8 cellular contexts compared by ENCODE assay signal in genomic region chrX:49919617-49920016, GRCh38. TPM values are rescaled to one million over a fixed set of nuclear protein-coding genes. Genes with fewer than 3 reads are reported as not detected.
A peak's percentile ranks its signal among the peaks of the same experiment; 100 is the strongest.
DNase-seq lines count a peak whose midpoint lies in the region; ATAC-seq, FAIRE-seq and TF ChIP-seq lines count a peak whose summit lies in the region.

No MANE protein-coding gene starts in this region.

- H3K4me3 ChIP-seq in GM12878 = no peak overlapping the region
- no peak overlapping the region for H3K4me3 ChIP-seq in kidney epithelial cell (ENCODE audit: low read depth, low read length)
- peak overlapping the region; percentile 35 for H3K4me3 ChIP-seq in thoracic aorta

- H3K4me3 Mint-ChIP-seq in activated naive CD8-positive, alpha-beta T cell treated with anti-CD3 and anti-CD28 coated beads, Interleukin-2, amount 50 U/mL, for 24 hours = no peak overlapping the region
- no peak overlapping the region for H3K4me3 Mint-ChIP-seq in activated naive CD8-positive, alpha-beta T cell treated with anti-CD3 and anti-CD28 coated beads for 36 hours

- ATAC-seq in activated naive CD8-positive, alpha-beta T cell treated with anti-CD3 and anti-CD28 coated beads, Interleukin-2, amount 50 U/mL, for 24 hours = no peak
- ATAC-seq in GM12878 (no peak), thoracic aorta (ENCODE audit: insufficient number of reproducible peaks, low FRiP score, low read depth) (no peak), GM18520 (IDR thresholded peaks at IDR 0.05; ENCODE audit: unreplicated experiment) (no peak)

- TF ChIP-seq POLR2A in GM12878 (IDR thresholded peaks at IDR 0.05; ENCODE audit: low read depth, low read length) = no peak

- H3K36me3 Mint-ChIP-seq in activated naive CD8-positive, alpha-beta T cell treated with anti-CD3 and anti-CD28 coated beads, Interleukin-2, amount 50 U/mL, for 24 hours (ENCODE audit: low read depth) = peaks cover 2% of the 10 kb centered on the region
- H3K36me3 Mint-ChIP-seq in activated naive CD8-positive, alpha-beta T cell treated with anti-CD3 and anti-CD28 coated beads for 36 hours = peaks cover 2% of the 10 kb centered on the region

- H3K9me3 ChIP-seq in GM12878 (replicated peaks; ENCODE audit: control insufficient read depth, insufficient read depth, low read length) (no peaks in the 10 kb centered on the region), thoracic aorta (no peaks in the 10 kb centered on the region)

- TF ChIP-seq EP300 in GM12878 (IDR thresholded peaks at IDR 0.05; ENCODE audit: borderline replicate concordance in 1 of 2, control insufficient read depth in 1 of 2, low read depth in 2 of 2, low read length in 2 of 2) = no peak

- BruUV-seq in GM12878 (replicated peaks; lab: Mats Ljungman, UMichigan) = no TSS peak

- CTCF ChIA-PET in GM12878 (lab: Yijun Ruan, JAX) = interaction anchor here (0.6 to 7.7 kb wide), 37 partner anchors 8 to 727 kb away, joined by 3 to 72 read pairs (median 4); partner anchors contain the start of genes CCNB3 and USP27X

- no peaks in the 10 kb centered on the region for H3K9me3 Mint-ChIP-seq in activated naive CD8-positive, alpha-beta T cell treated with anti-CD3 and anti-CD28 coated beads, Interleukin-2, amount 50 U/mL, for 24 hours
- H3K9me3 Mint-ChIP-seq in activated naive CD8-positive, alpha-beta T cell treated with anti-CD3 and anti-CD28 coated beads for 36 hours = no peaks in the 10 kb centered on the region

- no peaks in the 10 kb centered on the region for H3K27me3 ChIP-seq in GM12878 (replicated peaks in 1 of 2; ENCODE audit: control insufficient read depth in 2 of 2, insufficient read depth in 2 of 2, low read length in 1 of 2)
- no peaks in the 10 kb centered on the region for H3K27me3 ChIP-seq in kidney epithelial cell (ENCODE audit: control insufficient read depth, insufficient read depth, low read length)
- no peaks in the 10 kb centered on the region for H3K27me3 ChIP-seq in thoracic aorta (replicated peaks; ENCODE audit: insufficient read depth)

- no peak overlapping the region for H3K9ac ChIP-seq in GM12878 (ENCODE audit: control insufficient read depth, insufficient read depth, low read length)

- intact Hi-C loops in GM12878 (cut with micrococcal nuclease; ENCODE audit: unreplicated experiment) = loop anchor here (5.0 kb wide), 2 partner anchors 37 to 163 kb away; no protein-coding TSS in a partner anchor

- TF ChIP-seq CTCF in GM12878 (IDR thresholded peaks at IDR 0.05 in 2 of 3, conservative IDR thresholded peaks at IDR 0.05 in 1 of 3; ENCODE audit: control insufficient read depth in 2 of 3, extremely low read depth in 1 of 3, insufficient read depth in 1 of 3, low read depth in 3 of 3, low read length in 3 of 3) (peak; percentile 73 to 93 (median 86)), kidney epithelial cell (IDR thresholded peaks at IDR 0.05; ENCODE audit: insufficient read depth, low read length, poor library complexity, severe bottlenecking) (peak; percentile 79), thoracic aorta (IDR thresholded peaks at IDR 0.05) (peak; percentile 75)

- H3K36me3 ChIP-seq in GM12878 (ENCODE audit: control insufficient read depth in 2 of 2, insufficient read depth in 2 of 2, low read length in 1 of 2) (no peaks in the 10 kb centered on the region), kidney epithelial cell (ENCODE audit: control insufficient read depth, insufficient read depth, low read length) (no peaks in the 10 kb centered on the region), thoracic aorta (no peaks in the 10 kb centered on the region)

- TF ChIP-seq RAD21 in GM12878 (IDR thresholded peaks at IDR 0.05; ENCODE audit: insufficient read depth, low read depth, low read length) = peak; percentile 52

- peak; percentile 21 for DNase-seq in activated naive CD8-positive, alpha-beta T cell treated with anti-CD3 and anti-CD28 coated beads, Interleukin-2, amount 50 U/mL, for 24 hours
- DNase-seq in activated naive CD8-positive, alpha-beta T cell treated with anti-CD3 and anti-CD28 coated beads for 36 hours = no peak
- DNase-seq in NCI-H2227 treated with DMSO at 0.1 percent for 48 hours (lab: John Stamatoyannopoulos, UW) = peak; percentile 17
- DNase-seq in GM12878 (ENCODE audit: low read depth, low spot score) = no peak
- no peak for DNase-seq in kidney epithelial cell (ENCODE audit: low read depth)
- DNase-seq in thoracic aorta (ENCODE audit: low spot score) = no peak
- DNase-seq in NOMO-1 (lab: John Stamatoyannopoulos, UW; ENCODE audit: unreplicated experiment in 2 of 2) = no peak

- H3K79me2 ChIP-seq in GM12878 (ENCODE audit: control insufficient read depth, insufficient read depth, low read length) = no peaks in the 10 kb centered on the region

- 24% methylated on average over 8 of the region's 8 CpGs for WGBS in GM12878 (ENCODE audit: insufficient coverage, insufficient replicate concordance, low lambda C conversion rate, missing lambda C conversion rate)

- no peak for FAIRE-seq in GM12878 (lab: Jason Lieb, UNC)

- no peaks in the 10 kb centered on the region for H3K27me3 Mint-ChIP-seq in activated naive CD8-positive, alpha-beta T cell treated with anti-CD3 and anti-CD28 coated beads, Interleukin-2, amount 50 U/mL, for 24 hours
- no peaks in the 10 kb centered on the region for H3K27me3 Mint-ChIP-seq in activated naive CD8-positive, alpha-beta T cell treated with anti-CD3 and anti-CD28 coated beads for 36 hours

- H3K4me1 Mint-ChIP-seq in activated naive CD8-positive, alpha-beta T cell treated with anti-CD3 and anti-CD28 coated beads, Interleukin-2, amount 50 U/mL, for 24 hours = peaks cover 13% of the 10 kb centered on the region
- peaks cover 7% of the 10 kb centered on the region for H3K4me1 Mint-ChIP-seq in activated naive CD8-positive, alpha-beta T cell treated with anti-CD3 and anti-CD28 coated beads for 36 hours

- no peak overlapping the region for H2AFZ ChIP-seq in GM12878 (ENCODE audit: control insufficient read depth, low read depth, low read length)

- no peaks in the 10 kb centered on the region for H3K4me1 ChIP-seq in GM12878 (ENCODE audit: control insufficient read depth, insufficient read depth, low read length)
- H3K4me1 ChIP-seq in thoracic aorta (ENCODE audit: control insufficient read depth in 1 of 2, low read depth in 2 of 2) = peaks cover 0 to 11% of the 10 kb centered on the region in 2 donors

- in situ Hi-C loops in GM12878 (cut with MboI) = no loop called here

- POLR2A ChIA-PET in GM12878 (lab: Charles Lee) = no interaction called here

- H4K20me1 ChIP-seq in GM12878 (ENCODE audit: control insufficient read depth, insufficient read depth) = no peaks in the 10 kb centered on the region

- H3K27ac ChIP-seq in GM12878 (ENCODE audit: control insufficient read depth, insufficient read depth) = no peak overlapping the region
- H3K27ac ChIP-seq in thoracic aorta = peak overlapping the region; percentile 47 to 49

- SMC1A ChIA-PET in GM12878 (lab: Charles Lee; ENCODE audit: uncharacterized antibody, unreplicated experiment) = interaction anchor here (0.7 to 2.6 kb wide), 9 partner anchors 9 to 286 kb away, joined by 3 to 22 read pairs (median 3); partner anchors contain the start of gene CCNB3

- RAD21 ChIA-PET in GM12878 (lab: Charles Lee; ENCODE audit: unreplicated experiment) = interaction anchor here (0.8 to 1.9 kb wide), 3 partner anchors 13 to 159 kb away, joined by 3 to 16 read pairs (median 4); no protein-coding TSS in a partner anchor

- no peak overlapping the region for H3K27ac Mint-ChIP-seq in activated naive CD8-positive, alpha-beta T cell treated with anti-CD3 and anti-CD28 coated beads, Interleukin-2, amount 50 U/mL, for 24 hours
- H3K27ac Mint-ChIP-seq in activated naive CD8-positive, alpha-beta T cell treated with anti-CD3 and anti-CD28 coated beads for 36 hours = no peak overlapping the region

- H3K4me2 ChIP-seq in GM12878 (ENCODE audit: control insufficient read depth, insufficient read depth) = no peak overlapping the region

RNA-seq across cellular contexts. Expression of gene CLCN5, which starts 2.8 kb away (rescaled TPM):
- total RNA-seq in activated naive CD8-positive, alpha-beta T cell treated with anti-CD3 and anti-CD28 coated beads for 36 hours = 1 to 10 TPM; 2.2 to 2.6 TPM
- 16.1 and 23.3 TPM in 2 replicates for total RNA-seq in GM12878 (2013; cell fraction: nucleolus; rRNA removed)
- total RNA-seq in GM12878 (2014; rRNA removed) (2.3 and 3.7 TPM in 2 replicates), GM12878 (2014; rRNA removed; fragmentation: Illumina TruSeq; extraction: Trizol) (2.9 and 3.3 TPM in 2 replicates), GM12878 (2021) (3.1 and 4.5 TPM in 2 replicates), kidney epithelial cell (15.6 and 22.1 TPM in 2 replicates), thoracic aorta (1 to 10 TPM; 6.3 to 9.6 TPM)
- 0.55 TPM for polyA plus RNA-seq in GM12878 (2011; ENCODE audit: low read depth)
- polyA plus RNA-seq in GM12878 (2011; rRNA removed) (3.8 TPM in 2 replicates), GM12878 (2014; fragmentation: Illumina TruSeq; extraction: Trizol) (3.1 and 5.5 TPM in 2 replicates), GM12878 (2014; fragmentation: Nextera tagmentation; extraction: Ambion mirVana) (under 1 TPM; 0.33 to 0.43 TPM), GM12878 (2014; rRNA removed) (1.9 and 2.9 TPM in 2 replicates), GM12878 (2016; fragmentation: Nextera tagmentation; extraction: Ambion mirVana) (1 to 10 TPM; 1.5 to 1.6 TPM)
- polyA plus RNA-seq in GM12878 (2011; cell fraction: cytosol; rRNA removed) = 2.3 and 2.5 TPM in 2 replicates
- polyA plus RNA-seq in GM12878 (2011; cell fraction: nucleus; rRNA removed) = 6.4 and 9.0 TPM in 2 replicates
- polyA plus RNA-seq in GM12878 (2012) = 0.65 and 0.95 TPM in 2 replicates
- 8.4 and 9.4 TPM in 2 replicates for polyA minus RNA-seq in GM12878 (2011; rRNA and poly(A)+ RNA removed)
- 1.9 and 3.5 TPM in 2 replicates for polyA minus RNA-seq in GM12878 (2011; cell fraction: cytosol; rRNA and poly(A)+ RNA removed)
- polyA minus RNA-seq in GM12878 (2011; cell fraction: nucleus; rRNA and poly(A)+ RNA removed) = 5.6 and 10.5 TPM in 2 replicates

RNA-seq across cellular contexts. Expression of gene USP27X, which starts 40.3 kb away (rescaled TPM):
- total RNA-seq in activated naive CD8-positive, alpha-beta T cell treated with anti-CD3 and anti-CD28 coated beads for 36 hours = 1 to 10 TPM; 1.7 to 1.8 TPM
- total RNA-seq in GM12878 (2013; cell fraction: nucleolus; rRNA removed) = 0.59 and 0.63 TPM in 2 replicates
- 0.82 and 0.90 TPM in 2 replicates for total RNA-seq in GM12878 (2014; rRNA removed)
- total RNA-seq in GM12878 (2014; rRNA removed; fragmentation: Illumina TruSeq; extraction: Trizol) = 0.69 and 0.89 TPM in 2 replicates
- total RNA-seq in GM12878 (2021) = 0.90 and 1.3 TPM in 2 replicates
- polyA plus RNA-seq in GM12878 (2011; ENCODE audit: low read depth) = 0.73 TPM
- 0.79 and 0.94 TPM in 2 replicates for polyA plus RNA-seq in GM12878 (2011; rRNA removed)
- polyA plus RNA-seq in GM12878 (2011; cell fraction: cytosol; rRNA removed) = 0.65 and 0.73 TPM in 2 replicates
- 0.45 and 0.60 TPM in 2 replicates for polyA plus RNA-seq in GM12878 (2011; cell fraction: nucleus; rRNA removed)
- polyA plus RNA-seq in GM12878 (2012) = 0.87 and 1.1 TPM in 2 replicates
- polyA plus RNA-seq in GM12878 (2014; fragmentation: Illumina TruSeq; extraction: Trizol) = 2.0 and 3.5 TPM in 2 replicates
- polyA plus RNA-seq in GM12878 (2014; fragmentation: Nextera tagmentation; extraction: Ambion mirVana) = under 1 TPM; 0.31 to 0.33 TPM
- 0.93 and 1.1 TPM in 2 replicates for polyA plus RNA-seq in GM12878 (2014; rRNA removed)
- polyA plus RNA-seq in GM12878 (2016; fragmentation: Nextera tagmentation; extraction: Ambion mirVana) = under 1 TPM in 1 of 2 experiments, not detected in 1; 0.09 TPM
- polyA minus RNA-seq in GM12878 (2011; rRNA and poly(A)+ RNA removed) = 1.6 and 2.3 TPM in 2 replicates
- polyA minus RNA-seq in GM12878 (2011; cell fraction: cytosol; rRNA and poly(A)+ RNA removed) = 0.42 TPM in 1 of 2 replicates, not detected in the other
- 1.2 and 1.8 TPM in 2 replicates for polyA minus RNA-seq in GM12878 (2011; cell fraction: nucleus; rRNA and poly(A)+ RNA removed)
- total RNA-seq in kidney epithelial cell = 3.1 and 3.4 TPM in 2 replicates
- 1 to 10 TPM; 2.3 to 2.6 TPM for total RNA-seq in thoracic aorta

Comparison
In these comparisons a context has a peak if more than half of its experiments do, and no peak if none do; other contexts are left out.
1. DNase-seq: peak in activated naive CD8-positive, alpha-beta T cell treated with anti-CD3 and anti-CD28 coated beads, Interleukin-2, amount 50 U/mL, for 24 hours (single experiment) and NCI-H2227 treated with DMSO at 0.1 percent for 48 hours (single experiment); none in activated naive CD8-positive, alpha-beta T cell treated with anti-CD3 and anti-CD28 coated beads for 36 hours (single experiment), GM12878 (single experiment), kidney epithelial cell (single experiment), thoracic aorta (single experiment) and NOMO-1 (0 of 2).
2. Peak in every context shown above with its lines, with median percentiles within 50 percentile points of each other: CTCF ChIP-seq.